Comparison of ENCODE assay signal across 9 cellular contexts in genomic region chr14:61536661-61537566, GRCh38.
DNase-seq lines count a peak whose midpoint lies in the region; ATAC-seq, FAIRE-seq and TF ChIP-seq lines count a peak whose summit lies in the region.
"Had no signal": no experiment of that assay in that cellular context is flagged by ENCODE, and none has a peak within 500 bp of the region (broad histone marks: within the 10 kb centered on the region; RNA-seq: fewer than 3 reads in every experiment).

No MANE protein-coding gene starts in this region.

- no peak for ATAC-seq in activated CD8-positive, alpha-beta memory T cell treated with anti-CD3 and anti-CD28 coated beads, Interleukin-2, amount 10 ng/mL, durations not matched to agents 7 days and 5 days
- peak; percentile 6 for ATAC-seq in activated T-helper 17 cell treated with anti-CD3 and anti-CD28 coated beads, Interleukin-2, amount 50 U/mL, for 72 hours (replicated peaks)

- no peaks in the 10 kb centered on the region for H3K9me3 ChIP-seq in kidney (ENCODE audit: control insufficient read depth in 1 of 2, low read length in 2 of 2)
- no peaks in the 10 kb centered on the region for H3K9me3 ChIP-seq in subcutaneous abdominal adipose tissue (ENCODE audit: control insufficient read depth in 5 of 5, low read length in 5 of 5)
- H3K9me3 ChIP-seq: thoracic aorta had no signal

- no peak for DNase-seq in activated CD8-positive, alpha-beta memory T cell treated with anti-CD3 and anti-CD28 coated beads, Interleukin-2, amount 10 ng/mL, durations not matched to agents 7 days and 5 days
- DNase-seq in activated CD8-positive, alpha-beta memory T cell treated with anti-CD3 and anti-CD28 coated beads, Interleukin-2, amount 50 U/mL, for 4 hours: no peak
- no peak for DNase-seq in kidney
- no peak for DNase-seq in RPMI8226
- no peak for DNase-seq in A172 (ENCODE audit: low spot score)
- no peak for DNase-seq in NOMO-1 treated with DMSO at 0.1 percent for 48 hours (lab: John Stamatoyannopoulos, UW; ENCODE audit: unreplicated experiment)

- peaks cover 75% of the 10 kb centered on the region for H3K4me1 Mint-ChIP-seq in activated CD8-positive, alpha-beta memory T cell treated with anti-CD3 and anti-CD28 coated beads, Interleukin-2, amount 10 ng/mL, durations not matched to agents 7 days and 5 days
- H3K4me1 Mint-ChIP-seq in activated T-helper 17 cell treated with anti-CD3 and anti-CD28 coated beads, Interleukin-2, amount 50 U/mL, for 72 hours: peaks cover 55% of the 10 kb centered on the region

- H3K4me3 Mint-ChIP-seq in activated CD8-positive, alpha-beta memory T cell treated with anti-CD3 and anti-CD28 coated beads, Interleukin-2, amount 10 ng/mL, durations not matched to agents 7 days and 5 days: no peak overlapping the region
- H3K4me3 Mint-ChIP-seq in activated T-helper 17 cell treated with anti-CD3 and anti-CD28 coated beads, Interleukin-2, amount 50 U/mL, for 72 hours: peak overlapping the region; percentile 66

- H3K36me3 ChIP-seq in kidney (ENCODE audit: control insufficient read depth in 1 of 2, insufficient read depth in 2 of 2, low read length in 2 of 2) (no peaks in the 10 kb centered on the region), subcutaneous abdominal adipose tissue (ENCODE audit: control insufficient read depth in 5 of 5, insufficient read depth in 5 of 5, low read length in 5 of 5) (peaks cover 0 to 5% (median 0%) of the 10 kb centered on the region in 5 donors)
- H3K36me3 ChIP-seq: thoracic aorta had no signal

- H3K4me1 ChIP-seq in kidney (ENCODE audit: control insufficient read depth in 1 of 2, insufficient read depth in 1 of 2, low read depth in 1 of 2, low read length in 2 of 2) (peaks cover 24 to 28% of the 10 kb centered on the region in 2 donors), subcutaneous abdominal adipose tissue (ENCODE audit: control insufficient read depth in 5 of 5, insufficient read depth in 5 of 5, low read length in 5 of 5) (peaks cover 0 to 13% (median 2%) of the 10 kb centered on the region in 5 donors)

- intact Hi-C loops in kidney (cut with DNase I): no loop called here

- H3K27me3 ChIP-seq in subcutaneous abdominal adipose tissue (ENCODE audit: control insufficient read depth in 5 of 5, insufficient read depth in 4 of 5, low read length in 5 of 5): no peaks in the 10 kb centered on the region

- H3K27me3 Mint-ChIP-seq in activated CD8-positive, alpha-beta memory T cell treated with anti-CD3 and anti-CD28 coated beads, Interleukin-2, amount 10 ng/mL, durations not matched to agents 7 days and 5 days: no peaks in the 10 kb centered on the region
- no peaks in the 10 kb centered on the region for H3K27me3 Mint-ChIP-seq in activated T-helper 17 cell treated with anti-CD3 and anti-CD28 coated beads, Interleukin-2, amount 50 U/mL, for 72 hours

- H3K9ac ChIP-seq in kidney (ENCODE audit: low read length in 2 of 2) (peak overlapping the region in 1 of 2 donors; percentile 21), subcutaneous abdominal adipose tissue (ENCODE audit: low read length in 5 of 5) (no peak overlapping the region)

- H3K36me3 Mint-ChIP-seq in activated CD8-positive, alpha-beta memory T cell treated with anti-CD3 and anti-CD28 coated beads, Interleukin-2, amount 10 ng/mL, durations not matched to agents 7 days and 5 days: peaks cover 89% of the 10 kb centered on the region
- H3K36me3 Mint-ChIP-seq in activated T-helper 17 cell treated with anti-CD3 and anti-CD28 coated beads, Interleukin-2, amount 50 U/mL, for 72 hours (ENCODE audit: low read depth): peaks cover 100% of the 10 kb centered on the region

- peak overlapping the region; percentile 61 for H3K27ac Mint-ChIP-seq in activated CD8-positive, alpha-beta memory T cell treated with anti-CD3 and anti-CD28 coated beads, Interleukin-2, amount 10 ng/mL, durations not matched to agents 7 days and 5 days
- peak overlapping the region; percentile 90 for H3K27ac Mint-ChIP-seq in activated T-helper 17 cell treated with anti-CD3 and anti-CD28 coated beads, Interleukin-2, amount 50 U/mL, for 72 hours

- CTCF ChIA-PET in activated CD8-positive, alpha-beta memory T cell treated with anti-CD3 and anti-CD28 coated beads, Interleukin-2, amount 10 ng/mL, durations not matched to agents 7 days and 5 days (lab: Charles Lee): interaction anchor here (1.1 kb wide), 1 partner anchor 9 kb away, joined by 3 read pairs; no protein-coding TSS in a partner anchor

- FAIRE-seq in kidney (lab: Jason Lieb, UNC): no peak

- H3K4me3 ChIP-seq in kidney (ENCODE audit: low read length in 2 of 2) (no peak overlapping the region), subcutaneous abdominal adipose tissue (ENCODE audit: low read depth in 1 of 5, low read length in 5 of 5) (no peak overlapping the region)
- H3K4me3 ChIP-seq: thoracic aorta had no signal

- peak overlapping the region; percentile 58 to 93 for H3K27ac ChIP-seq in kidney (ENCODE audit: low read depth in 2 of 2, low read length in 2 of 2)
- peak overlapping the region; percentile 19 for H3K27ac ChIP-seq in subcutaneous abdominal adipose tissue (ENCODE audit: low read depth, low read length)
- H3K27ac ChIP-seq: thoracic aorta had no signal

- no peaks in the 10 kb centered on the region for H3K9me3 Mint-ChIP-seq in activated CD8-positive, alpha-beta memory T cell treated with anti-CD3 and anti-CD28 coated beads, Interleukin-2, amount 10 ng/mL, durations not matched to agents 7 days and 5 days (ENCODE audit: low read depth)
- peaks cover 3% of the 10 kb centered on the region for H3K9me3 Mint-ChIP-seq in activated T-helper 17 cell treated with anti-CD3 and anti-CD28 coated beads, Interleukin-2, amount 50 U/mL, for 72 hours

- TF ChIP-seq CTCF in kidney (IDR thresholded peaks at IDR 0.05; ENCODE audit: borderline replicate concordance, extremely low read depth, insufficient read depth): no peak
